ENCODE assay signal across 17 cellular contexts in the genomic region with DNA sequence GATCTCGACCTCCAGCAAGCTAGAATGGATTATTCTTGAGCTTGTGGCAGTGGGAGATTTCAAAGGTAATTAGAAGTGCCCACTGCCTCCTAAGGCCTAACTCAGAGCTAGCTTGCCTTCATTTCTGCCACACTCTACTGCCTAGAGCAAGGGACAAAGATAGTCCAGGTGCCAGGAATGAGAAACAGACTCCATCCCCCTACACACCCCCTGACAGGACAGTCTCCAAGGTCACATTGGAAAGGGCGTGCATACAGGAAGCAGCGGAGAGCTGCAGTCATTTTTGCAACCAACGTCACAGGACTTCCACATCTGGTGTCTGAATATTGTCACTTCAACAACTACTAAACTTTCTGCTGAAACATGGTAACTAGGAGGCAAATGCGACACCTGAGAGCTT.
"Had no signal": no experiment of that assay in that cellular context is flagged by ENCODE, and none has a peak within 500 bp of the region (broad histone marks: within the 10 kb centered on the region; RNA-seq: fewer than 3 reads in every experiment).

No MANE protein-coding gene starts in this region.

- H3K27me3 ChIP-seq: esophagus muscularis mucosa, gastroesophageal sphincter, heart right ventricle, left lung had no signal

- H3K4me3 Mint-ChIP-seq: mesothelial cell of epicardium had no signal

- H3K27ac Mint-ChIP-seq: mesothelial cell of epicardium had no signal

- H3K27ac ChIP-seq: coronary artery, dorsolateral prefrontal cortex, esophagus muscularis mucosa, foreskin keratinocyte, gastroesophageal sphincter, heart right ventricle, left lung, lower lobe of right lung had no signal

- H3K4me1 ChIP-seq: esophagus muscularis mucosa, foreskin keratinocyte, gastroesophageal sphincter, left lung, lower lobe of right lung had no signal

- ATAC-seq: foreskin keratinocyte, gastroesophageal sphincter, left lung, lower lobe of right lung, mucosa of descending colon had no signal

- H3K4me3 ChIP-seq: coronary artery, dorsolateral prefrontal cortex, esophagus muscularis mucosa, gastroesophageal sphincter, heart right ventricle, left lung, lower lobe of right lung, mucosa of descending colon had no signal

- H3K36me3 Mint-ChIP-seq: mesothelial cell of epicardium, naive B cell had no signal

- H3K9me3 ChIP-seq: esophagus muscularis mucosa, gastroesophageal sphincter, left lung, lower lobe of right lung, mucosa of descending colon had no signal

- H3K36me3 ChIP-seq: esophagus muscularis mucosa, gastroesophageal sphincter, heart right ventricle, left lung, lower lobe of right lung had no signal

- DNase-seq: dermis blood vessel endothelial cell; dorsolateral prefrontal cortex; effector CD4-positive, alpha-beta T cell; effector memory CD4-positive, alpha-beta T cell; foreskin keratinocyte; heart right ventricle; hippocampal formation; left cardiac atrium; left lung; lower lobe of right lung; mesenchymal stem cell; mucosa of descending colon; naive B cell had no signal
